In the genomic region with DNA sequence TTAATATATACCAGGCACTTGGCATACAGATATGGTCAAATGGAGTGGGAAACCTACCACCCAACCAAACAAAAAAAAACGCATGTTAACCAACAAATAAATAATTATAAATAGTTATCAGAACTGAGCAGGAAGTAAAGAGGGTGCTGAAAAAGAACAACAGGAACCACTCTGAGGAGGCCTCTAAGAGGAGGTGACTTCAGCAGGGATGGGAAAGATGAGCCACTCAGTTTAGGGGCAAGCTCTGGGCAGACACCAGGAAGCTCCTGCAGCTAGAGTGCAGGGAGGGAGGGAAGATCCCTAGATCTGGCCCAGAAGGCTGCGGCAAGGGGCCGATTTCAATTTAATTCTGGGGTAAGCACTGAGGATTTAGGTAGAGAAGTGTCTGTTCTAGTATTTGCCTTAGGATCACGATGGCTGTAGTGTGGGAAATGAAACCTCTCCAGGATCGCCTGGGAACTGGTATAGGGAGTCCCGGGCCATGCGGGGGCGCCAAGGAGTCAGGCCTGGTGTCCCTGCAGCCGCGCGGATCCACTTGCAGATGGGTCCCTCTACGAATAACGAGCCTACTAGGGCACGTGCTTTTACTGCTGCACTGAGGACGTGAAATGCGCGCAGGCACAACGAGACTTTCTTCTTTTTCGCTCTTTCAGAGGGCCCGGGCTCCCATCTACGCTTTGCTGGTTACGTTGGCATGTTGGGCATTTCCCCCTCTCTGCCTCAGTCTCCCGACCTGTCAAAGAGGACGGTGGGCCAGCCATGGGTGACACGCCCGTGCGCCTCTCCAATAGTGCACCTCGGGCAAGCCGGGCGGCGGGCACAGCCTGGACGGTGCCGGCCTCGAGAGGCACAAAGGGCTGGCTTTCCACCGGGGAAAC, we compare ENCODE assay signal across 1 cellular context.
TF ChIP-seq lines count a peak whose summit lies in the region.

No MANE protein-coding gene starts in this region.

TF ChIP-seq in IMR-90, 13 proteins besides CTCF, POLR2A, EP300 and RAD21 (continued from another document):
- TF ChIP-seq FOS (IDR thresholded peaks at IDR 0.05; ENCODE audit: low read depth, low read length) (no peak), MXI1 (IDR thresholded peaks at IDR 0.05; ENCODE audit: borderline replicate concordance, low read depth, low read length) (no peak), CEBPB (IDR thresholded peaks at IDR 0.05; ENCODE audit: low read depth, low read length) (no peak), BHLHE40 (IDR thresholded peaks at IDR 0.05; ENCODE audit: low read depth, low read length) (peak; percentile 86), CHD1 (IDR thresholded peaks at IDR 0.05; ENCODE audit: low read depth, low read length) (no peak), RCOR1 (IDR thresholded peaks at IDR 0.05; ENCODE audit: insufficient replicate concordance, low read length) (no peak), MAZ (IDR thresholded peaks at IDR 0.05; ENCODE audit: borderline replicate concordance, low read depth, low read length) (no peak)
- TF ChIP-seq, protein P1, sequence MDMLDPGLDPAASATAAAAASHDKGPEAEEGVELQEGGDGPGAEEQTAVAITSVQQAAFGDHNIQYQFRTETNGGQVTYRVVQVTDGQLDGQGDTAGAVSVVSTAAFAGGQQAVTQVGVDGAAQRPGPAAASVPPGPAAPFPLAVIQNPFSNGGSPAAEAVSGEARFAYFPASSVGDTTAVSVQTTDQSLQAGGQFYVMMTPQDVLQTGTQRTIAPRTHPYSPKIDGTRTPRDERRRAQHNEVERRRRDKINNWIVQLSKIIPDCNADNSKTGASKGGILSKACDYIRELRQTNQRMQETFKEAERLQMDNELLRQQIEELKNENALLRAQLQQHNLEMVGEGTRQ (IDR thresholded peaks at IDR 0.05; ENCODE audit: low read depth, low read length): peak; percentile 56
TF ChIP-seq in IMR-90: peak in this region for 3.
